ENCODE assay signal across 9 cellular contexts in the genomic region with DNA sequence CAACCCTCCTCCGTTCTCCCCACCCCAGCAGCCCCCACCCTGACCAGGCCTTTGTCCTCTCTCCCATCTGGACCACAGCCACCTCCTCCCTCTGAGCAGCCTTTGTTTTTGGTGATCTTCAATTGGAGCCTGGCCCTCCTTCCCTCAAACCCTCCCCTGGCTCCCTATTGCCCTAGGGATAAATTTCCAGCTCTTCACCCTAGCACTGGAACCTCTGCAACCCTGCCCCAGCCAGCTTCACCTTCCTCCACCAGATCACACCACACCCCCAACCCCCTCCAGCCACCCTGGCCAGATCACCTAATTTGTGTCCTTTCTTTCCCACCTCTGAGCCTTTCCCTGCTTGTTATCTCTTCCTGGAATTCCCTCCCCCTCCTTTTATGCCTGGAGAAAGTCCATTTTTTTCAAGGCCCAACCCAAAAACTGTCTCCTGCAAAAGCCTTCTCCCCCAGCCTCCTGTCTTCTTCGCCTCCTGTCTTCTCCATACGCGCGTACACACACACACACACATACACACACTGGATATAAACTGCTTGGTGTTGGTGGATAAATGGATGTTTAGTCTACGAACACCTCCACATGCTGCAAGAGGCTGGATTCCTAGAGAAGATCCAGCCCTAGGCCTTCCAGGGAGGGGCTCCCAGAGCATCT. TPM values are rescaled to one million over a fixed set of nuclear protein-coding genes. Genes with fewer than 3 reads are reported as not detected.
DNase-seq lines count a peak whose midpoint lies in the region; ATAC-seq, FAIRE-seq and TF ChIP-seq lines count a peak whose summit lies in the region.
"Had no signal": no experiment of that assay in that cellular context is flagged by ENCODE, and none has a peak within 500 bp of the region (broad histone marks: within the 10 kb centered on the region; RNA-seq: fewer than 3 reads in every experiment).

No MANE protein-coding gene starts in this region.

- H4K5ac ChIP-seq in H1 (ENCODE audit: insufficient read length, low read depth, low read length): no peak overlapping the region

- H3K27ac Mint-ChIP-seq in neural crest cell (ENCODE audit: unreplicated experiment): no peak overlapping the region

- no peaks in the 10 kb centered on the region for H3K9me3 ChIP-seq in BLaER1 treated with 17β-estradiol and CSF1 and Interleukin-3, amounts not matched to agents 10 nM and 100 nM (replicated peaks in 1 of 11)
- no peaks in the 10 kb centered on the region for H3K9me3 ChIP-seq in NT2/D1 (ENCODE audit: insufficient read depth, low read length)
- H3K9me3 ChIP-seq in H1 (ENCODE audit: insufficient read depth in 2 of 2, low read depth in 1 of 2, low read length in 1 of 2): no peaks in the 10 kb centered on the region
- no peaks in the 10 kb centered on the region for H3K9me3 ChIP-seq in kidney (ENCODE audit: control insufficient read depth in 1 of 2, low read length in 2 of 2)

- peak overlapping the region in 10 of 11 experiments; percentile 63 to 83 (median 80); a peak in 19 of 22 replicates for H3K9ac ChIP-seq in BLaER1 treated with 17β-estradiol and CSF1 and Interleukin-3, amounts not matched to agents 10 nM and 100 nM
- peak overlapping the region; percentile 76 for H3K9ac ChIP-seq in NT2/D1 (ENCODE audit: insufficient read length, low read depth)
- peak overlapping the region in 1 of 4 experiments; percentile 18; a peak in 1 of 7 replicates for H3K9ac ChIP-seq in H1 (replicated peaks in 1 of 4; ENCODE audit: extremely low read depth in 1 of 4, low read depth in 3 of 4, low read length in 3 of 4)
- H3K9ac ChIP-seq in kidney (ENCODE audit: low read length in 2 of 2): peak overlapping the region in 1 of 2 donors; percentile 71

- H4K8ac ChIP-seq in H1 (ENCODE audit: extremely low read depth, insufficient read depth, low read length): no peak overlapping the region; the same call in 1 of the 2 replicates

- FAIRE-seq in H1 (lab: Jason Lieb, UNC): no peak
- no peak for FAIRE-seq in kidney (lab: Jason Lieb, UNC)

- TF ChIP-seq RAD21 in H1 (IDR thresholded peaks at IDR 0.05 in 1 of 2, conservative IDR thresholded peaks at IDR 0.05 in 1 of 2; ENCODE audit: low read depth in 2 of 2, low read length in 2 of 2): no peak

- peak overlapping the region; percentile 73; the same call in 1 of the 2 replicates for H2BK5ac ChIP-seq in H1 (ENCODE audit: low read depth, low read length)

- H3K18ac ChIP-seq in H1 (ENCODE audit: extremely low read depth, low read length): peak overlapping the region; percentile 26; the same call in 1 of the 2 replicates

- intact Hi-C loops in kidney (cut with DNase I): no loop called here

- peaks cover 26% of the 10 kb centered on the region for H3K4me1 Mint-ChIP-seq in neural crest cell

- H2AFZ ChIP-seq in H1 (ENCODE audit: low read length): no peak overlapping the region

- H2BK12ac ChIP-seq in H1 (ENCODE audit: low read depth, low read length): peak overlapping the region; percentile 82

- no peak overlapping the region for H3K4ac ChIP-seq in H1 (replicated peaks; ENCODE audit: insufficient read length, low read depth, low read length)

- H4K20me1 ChIP-seq in BLaER1 treated with 17β-estradiol and CSF1 and Interleukin-3, amounts not matched to agents 10 nM and 100 nM: no peaks in the 10 kb centered on the region
- peaks cover 0 to 5% of the 10 kb centered on the region in 2 experiments for H4K20me1 ChIP-seq in H1 (replicated peaks in 1 of 2; ENCODE audit: control insufficient read depth in 1 of 2, insufficient read depth in 2 of 2, low read length in 2 of 2)

- H2BK120ac ChIP-seq in H1 (replicated peaks; ENCODE audit: low read depth, low read length): no peak overlapping the region

- no peak overlapping the region for H3K56ac ChIP-seq in H1 (replicated peaks; ENCODE audit: insufficient read length, low read depth, low read length)

- no peaks in the 10 kb centered on the region for H3K79me1 ChIP-seq in H1 (ENCODE audit: low read depth, low read length)

- ATAC-seq in HG03025 (IDR thresholded peaks at IDR 0.05; ENCODE audit: low FRiP score, unreplicated experiment) (no peak), GM21723 (IDR thresholded peaks at IDR 0.05; ENCODE audit: unreplicated experiment) (no peak)

- CTCF ChIA-PET in H1 (lab: Charles Lee; ENCODE audit: partially characterized antibody): interaction anchor here (0.7 to 3.4 kb wide), 7 partner anchors 9 to 92 kb away, joined by 3 to 19 read pairs (median 5); no protein-coding TSS in a partner anchor

- peak overlapping the region; percentile 92 to 100 (median 97) for H3K4me2 ChIP-seq in BLaER1 treated with 17β-estradiol and CSF1 and Interleukin-3, amounts not matched to agents 10 nM and 100 nM
- peak overlapping the region; percentile 71 to 90 for H3K4me2 ChIP-seq in H1 (ENCODE audit: insufficient read depth in 1 of 2, low read depth in 2 of 2, low read length in 2 of 2)

- peak overlapping the region; percentile 55 for H2BK15ac ChIP-seq in H1 (ENCODE audit: low read length)

- H3K4me3 Mint-ChIP-seq in neural crest cell: peak overlapping the region; percentile 87

- POLR2A ChIA-PET in H1 (lab: Charles Lee; ENCODE audit: partially characterized antibody): interaction anchor here (1.0 to 3.2 kb wide), 6 partner anchors 8 to 49 kb away, joined by 3 to 13 read pairs (median 4); no protein-coding TSS in a partner anchor

- no peak for DNase-seq in NT2/D1 (ENCODE audit: low read depth, low spot score)
- DNase-seq in H1 (ENCODE audit: low read depth in 1 of 2, low spot score in 2 of 2): no peak
- no peak for DNase-seq in neural crest cell (ENCODE audit: low read depth, low spot score)
- no peak for DNase-seq in kidney
- DNase-seq in GM19240 (ENCODE audit: insufficient read length, low spot score): no peak
- DNase-seq: NCI-H1105 treated with DMSO at 0.1 percent for 48 hours had no signal

- H3K23ac ChIP-seq in H1 (ENCODE audit: insufficient read length): no peak overlapping the region

- H3K27ac ChIP-seq in BLaER1 treated with 17β-estradiol and CSF1 and Interleukin-3, amounts not matched to agents 10 nM and 100 nM: peak overlapping the region in 8 of 11 experiments; percentile 69 to 87 (median 82); a peak in 15 of 22 replicates
- H3K27ac ChIP-seq in H1 (ENCODE audit: low read depth, low read length) (no peak overlapping the region), kidney (ENCODE audit: low read depth in 2 of 2, low read length in 2 of 2) (no peak overlapping the region)

- H4K91ac ChIP-seq in H1 (replicated peaks; ENCODE audit: insufficient read length, low read length): peak overlapping the region; percentile 75

- H3K9me3 Mint-ChIP-seq in neural crest cell: no peaks in the 10 kb centered on the region

- peaks cover 9 to 26% (median 19%) of the 10 kb centered on the region in 10 experiments for H3K4me1 ChIP-seq in BLaER1 treated with 17β-estradiol and CSF1 and Interleukin-3, amounts not matched to agents 10 nM and 100 nM
- H3K4me1 ChIP-seq in NT2/D1 (ENCODE audit: insufficient read depth, insufficient read length): peaks cover 9% of the 10 kb centered on the region
- peaks cover 0 to 12% (median 9%) of the 10 kb centered on the region in 4 experiments; a peak in 6 of 7 replicates for H3K4me1 ChIP-seq in H1 (replicated peaks in 1 of 4; ENCODE audit: control insufficient read depth in 3 of 4, insufficient read depth in 4 of 4, low read length in 3 of 4)
- H3K4me1 ChIP-seq in kidney (ENCODE audit: control insufficient read depth in 1 of 2, insufficient read depth in 1 of 2, low read depth in 1 of 2, low read length in 2 of 2): peaks cover 8 to 14% of the 10 kb centered on the region in 2 donors

- no peaks in the 10 kb centered on the region for H3K79me2 ChIP-seq in H1 (ENCODE audit: control insufficient read depth in 1 of 2, insufficient read depth in 2 of 2, low read length in 2 of 2)

- H3K23me2 ChIP-seq in H1 (ENCODE audit: low read depth, low read length): peaks cover 16% of the 10 kb centered on the region

- no peaks in the 10 kb centered on the region for H3K36me3 ChIP-seq in BLaER1 treated with 17β-estradiol and CSF1 and Interleukin-3, amounts not matched to agents 10 nM and 100 nM
- no peaks in the 10 kb centered on the region for H3K36me3 ChIP-seq in NT2/D1 (ENCODE audit: insufficient read depth, insufficient read length, low read length)
- H3K36me3 ChIP-seq in H1 (ENCODE audit: control insufficient read depth in 2 of 4, insufficient read depth in 4 of 4, low read length in 3 of 4): no peaks in the 10 kb centered on the region
- no peaks in the 10 kb centered on the region for H3K36me3 ChIP-seq in kidney (ENCODE audit: control insufficient read depth in 1 of 2, insufficient read depth in 2 of 2, low read length in 2 of 2)

- H2AK5ac ChIP-seq in H1 (ENCODE audit: low read depth, low read length): 0 out of 2 replicates have a peak overlapping the region, but pooled peaks have one; percentile 0

- WGBS in H1 (ENCODE audit: extremely low coverage in 1 of 2, insufficient coverage in 1 of 2, insufficient read length in 1 of 2, insufficient replicate concordance in 2 of 2, low coverage in 1 of 2, low lambda C conversion rate in 2 of 2, missing lambda C conversion rate in 1 of 2), 2 experiments: 80% methylated on average over 5 of the region's 6 CpGs; no CpG with 5 or more reads in 1 of the 2 experiments

- peaks cover 26 to 41% (median 35%) of the 10 kb centered on the region in 11 experiments for H3K27me3 ChIP-seq in BLaER1 treated with 17β-estradiol and CSF1 and Interleukin-3, amounts not matched to agents 10 nM and 100 nM
- H3K27me3 ChIP-seq in NT2/D1 (ENCODE audit: insufficient read depth, insufficient read length): peaks cover 80% of the 10 kb centered on the region
- peaks cover 8 to 40% (median 30%) of the 10 kb centered on the region in 4 experiments for H3K27me3 ChIP-seq in H1 (replicated peaks in 1 of 4; ENCODE audit: control insufficient read depth in 3 of 4, extremely low read depth in 1 of 4, insufficient read depth in 3 of 4, low read length in 3 of 4)

- peaks cover 92% of the 10 kb centered on the region for H3K27me3 Mint-ChIP-seq in neural crest cell (ENCODE audit: low read depth)

- no peaks in the 10 kb centered on the region for H3K36me3 Mint-ChIP-seq in neural crest cell (ENCODE audit: low read depth)

- no peak for TF ChIP-seq POLR2A in H1 (IDR thresholded peaks at IDR 0.05; ENCODE audit: control extremely low read depth in 1 of 2, low read depth in 2 of 2, low read length in 2 of 2)

- TF ChIP-seq CTCF in H1 (IDR thresholded peaks at IDR 0.05; ENCODE audit: control extremely low read depth in 1 of 3, insufficient read depth in 1 of 3, low read depth in 1 of 3, low read length in 3 of 3) (no peak), neural crest cell (conservative IDR thresholded peaks at IDR 0.05) (no peak), kidney (IDR thresholded peaks at IDR 0.05; ENCODE audit: borderline replicate concordance, extremely low read depth, insufficient read depth) (no peak)

- TF ChIP-seq EP300 in H1 (IDR thresholded peaks at IDR 0.05; ENCODE audit: borderline replicate concordance in 1 of 2, low read depth in 2 of 2, low read length in 2 of 2): no peak

- H3K4me3 ChIP-seq in BLaER1 treated with 17β-estradiol and CSF1 and Interleukin-3, amounts not matched to agents 10 nM and 100 nM: peak overlapping the region in 8 of 10 experiments; percentile 59 to 75 (median 65); a peak in 15 of 20 replicates
- H3K4me3 ChIP-seq in NT2/D1 (ENCODE audit: insufficient read length, low read depth) (peak overlapping the region; percentile 32), H1 (ENCODE audit: extremely low read depth in 1 of 4, insufficient read depth in 2 of 4, low read depth in 3 of 4, low read length in 4 of 4) (peak overlapping the region; percentile 43 to 73 (median 52); a peak in 5 of 8 replicates), kidney (ENCODE audit: low read length in 2 of 2) (no peak overlapping the region)

- H3K14ac ChIP-seq in H1 (ENCODE audit: insufficient read length): no peak overlapping the region

- H2BK20ac ChIP-seq in H1 (ENCODE audit: low read length): no peak overlapping the region

RNA-seq across cellular contexts. Expression of a gene that starts 5.2 kb away (rescaled TPM):
- 11.5 and 12.5 TPM in 2 replicates for total RNA-seq in H1 (2021; fragmentation: NEBNext Ultra II Directional; extraction: Animal tissue kit (Norgen Biotek cat#: 25700))
- polyA plus RNA-seq in H1 (2011; rRNA removed) (8.0 and 12.7 TPM in 2 replicates), kidney (ENCODE audit: insufficient read depth, low read depth, low replicate concordance) (28.2 TPM)
- polyA plus RNA-seq in H1 (2011; cell fraction: cytosol; rRNA removed): 8.4 TPM
- 24.8 TPM for polyA plus RNA-seq in H1 (2011; cell fraction: nucleus; rRNA removed)
- polyA plus RNA-seq in H1 (2012, experiment 1 of 2): 7.6 to 12.3 TPM (median 10.7 TPM) in 4 replicates
- 8.3 TPM for polyA plus RNA-seq in H1 (2012, experiment 2 of 2)
- 19.4 TPM for polyA plus RNA-seq in H1 (2013, experiment 1 of 2)
- 19.1 TPM for polyA plus RNA-seq in H1 (2013, experiment 2 of 2)
- polyA minus RNA-seq in H1 (2011; rRNA and poly(A)+ RNA removed): 2.6 and 3.4 TPM in 2 replicates
- 6.7 TPM for polyA minus RNA-seq in H1 (2011; cell fraction: cytosol; rRNA and poly(A)+ RNA removed)
- 6.8 TPM for polyA minus RNA-seq in H1 (2011; cell fraction: nucleus; rRNA and poly(A)+ RNA removed)
- total RNA-seq in neural crest cell (0.73 and 1.4 TPM in 2 replicates), kidney (76.6 TPM)

RNA-seq across cellular contexts. Expression of a gene that starts 28.0 kb away (rescaled TPM):
- total RNA-seq in H1 (2021; fragmentation: NEBNext Ultra II Directional; extraction: Animal tissue kit (Norgen Biotek cat#: 25700)): 187 and 197 TPM in 2 replicates
- polyA plus RNA-seq in H1 (2011; rRNA removed) (285 and 392 TPM in 2 replicates), kidney (ENCODE audit: insufficient read depth, low read depth, low replicate concordance) (580 TPM)
- 228 TPM for polyA plus RNA-seq in H1 (2011; cell fraction: cytosol; rRNA removed)
- polyA plus RNA-seq in H1 (2011; cell fraction: nucleus; rRNA removed): 492 TPM
- 186 to 340 TPM (median 248 TPM) in 4 replicates for polyA plus RNA-seq in H1 (2012, experiment 1 of 2)
- polyA plus RNA-seq in H1 (2012, experiment 2 of 2): 326 TPM
- 164 TPM for polyA plus RNA-seq in H1 (2013, experiment 1 of 2)
- polyA plus RNA-seq in H1 (2013, experiment 2 of 2): 162 TPM
- polyA minus RNA-seq in H1 (2011; rRNA and poly(A)+ RNA removed): 155 and 179 TPM in 2 replicates
- polyA minus RNA-seq in H1 (2011; cell fraction: cytosol; rRNA and poly(A)+ RNA removed): 203 TPM
- polyA minus RNA-seq in H1 (2011; cell fraction: nucleus; rRNA and poly(A)+ RNA removed): 91.6 TPM
- total RNA-seq in neural crest cell (244 and 247 TPM in 2 replicates), kidney (526 TPM)

RNA-seq across cellular contexts. Expression of a gene that starts 57.0 kb away (rescaled TPM):
- 1.8 and 2.5 TPM in 2 replicates for total RNA-seq in H1 (2021; fragmentation: NEBNext Ultra II Directional; extraction: Animal tissue kit (Norgen Biotek cat#: 25700))
- 2.9 and 3.4 TPM in 2 replicates for polyA plus RNA-seq in H1 (2011; rRNA removed)
- polyA plus RNA-seq in H1 (2011; cell fraction: cytosol; rRNA removed): 4.1 TPM
- 8.6 TPM for polyA plus RNA-seq in H1 (2011; cell fraction: nucleus; rRNA removed)
- polyA plus RNA-seq in H1 (2012, experiment 1 of 2): 1.5 to 2.8 TPM (median 2.3 TPM) in 4 replicates
- 1.7 TPM for polyA plus RNA-seq in H1 (2012, experiment 2 of 2)
- 2.5 TPM for polyA plus RNA-seq in H1 (2013, experiment 1 of 2)
- 2.4 TPM for polyA plus RNA-seq in H1 (2013, experiment 2 of 2)
- polyA minus RNA-seq in H1 (2011; rRNA and poly(A)+ RNA removed): 1.3 and 1.5 TPM in 2 replicates
- polyA minus RNA-seq in H1 (2011; cell fraction: cytosol; rRNA and poly(A)+ RNA removed): 2.2 TPM
- 2.4 TPM for polyA minus RNA-seq in H1 (2011; cell fraction: nucleus; rRNA and poly(A)+ RNA removed)
- total RNA-seq in neural crest cell: 0.44 TPM in 1 of 2 replicates, not detected in the other
- 3.7 TPM for total RNA-seq in kidney
- polyA plus RNA-seq in kidney (ENCODE audit: insufficient read depth, low read depth, low replicate concordance): 5.2 TPM

RNA-seq across cellular contexts. Expression of a gene that starts 59.8 kb away (rescaled TPM):
- total RNA-seq in H1 (2021; fragmentation: NEBNext Ultra II Directional; extraction: Animal tissue kit (Norgen Biotek cat#: 25700)): 19.9 and 21.1 TPM in 2 replicates
- polyA plus RNA-seq in H1 (2011; rRNA removed): 6.2 and 13.6 TPM in 2 replicates
- polyA plus RNA-seq in H1 (2011; cell fraction: cytosol; rRNA removed): 10.8 TPM
- polyA plus RNA-seq in H1 (2011; cell fraction: nucleus; rRNA removed): 19.0 TPM
- polyA plus RNA-seq in H1 (2012, experiment 1 of 2): 13.5 to 20.6 TPM (median 17.0 TPM) in 4 replicates
- polyA plus RNA-seq in H1 (2012, experiment 2 of 2): 13.5 TPM
- polyA plus RNA-seq in H1 (2013, experiment 1 of 2): 18.3 TPM
- 17.5 TPM for polyA plus RNA-seq in H1 (2013, experiment 2 of 2)
- polyA minus RNA-seq in H1 (2011; rRNA and poly(A)+ RNA removed): 4.9 and 7.8 TPM in 2 replicates
- 10.4 TPM for polyA minus RNA-seq in H1 (2011; cell fraction: cytosol; rRNA and poly(A)+ RNA removed)
- 6.6 TPM for polyA minus RNA-seq in H1 (2011; cell fraction: nucleus; rRNA and poly(A)+ RNA removed)
- 40.6 and 42.5 TPM in 2 replicates for total RNA-seq in neural crest cell
- total RNA-seq in kidney: 69.4 TPM
- 43.9 TPM for polyA plus RNA-seq in kidney (ENCODE audit: insufficient read depth, low read depth, low replicate concordance)

Comparison
In these comparisons a context has a peak if more than half of its experiments do, and no peak if none do; other contexts are left out.
1. H3K27ac ChIP-seq: peak in BLaER1 treated with 17β-estradiol and CSF1 and Interleukin-3, amounts not matched to agents 10 nM and 100 nM (8 of 11); none in H1 (single experiment) and kidney (0 of 2).
2. H3K4me3 ChIP-seq: peak in BLaER1 treated with 17β-estradiol and CSF1 and Interleukin-3, amounts not matched to agents 10 nM and 100 nM (8 of 10), NT2/D1 (single experiment) and H1 (4 of 4); none in kidney (0 of 2).